Comparison of ENCODE assay signal across 20 cellular contexts in genomic region chrX:10327651-10328050, GRCh38.
DNase-seq lines count a peak whose midpoint lies in the region; ATAC-seq lines count a peak whose summit lies in the region.
"Had no signal": no experiment of that assay in that cellular context is flagged by ENCODE, and none has a peak within 500 bp of the region (broad histone marks: within the 10 kb centered on the region; RNA-seq: fewer than 3 reads in every experiment).

No MANE protein-coding gene starts in this region.

- H3K4me3 ChIP-seq in skeletal muscle cell (ENCODE audit: low read depth, low read length), result no peak overlapping the region
- H3K4me3 ChIP-seq: MG63, spleen, transverse colon had no signal

- DNase-seq in DMS53 (lab: John Stamatoyannopoulos, UW) (peak; percentile 2), DMS53 treated with DMSO at 0.1 percent for 48 hours (lab: John Stamatoyannopoulos, UW; ENCODE audit: unreplicated experiment) (no peak), NCI-H226 (peak; percentile 26), fibroblast of peridontal ligament (ENCODE audit: extremely low read depth) (peak; percentile 5), skeletal muscle cell (ENCODE audit: low read depth) (peak; percentile 1), COR-L47 (lab: John Stamatoyannopoulos, UW) (no peak)
- DNase-seq in activated naive CD4-positive, alpha-beta T cell (lab: John Stamatoyannopoulos, UW), result no peak
- DNase-seq: 8988T; activated CD8-positive, alpha-beta T cell treated with anti-CD3 and anti-CD28 coated beads, Interleukin-2, amount 10 ng/mL, durations not matched to agents 7 days and 5 days; activated naive CD8-positive, alpha-beta T cell treated with anti-CD3 and anti-CD28 coated beads, Interleukin-2, amount 50 U/mL, for 24 hours; caudate nucleus; CD4-positive, alpha-beta memory T cell; left colon; MG63; NCI-H2029; RPMI8226; spleen; transverse colon had no signal

- no peak for ATAC-seq in HG03175 (IDR thresholded peaks at IDR 0.05; ENCODE audit: unreplicated experiment)
- ATAC-seq: activated CD8-positive, alpha-beta T cell treated with anti-CD3 and anti-CD28 coated beads, Interleukin-2, amount 10 ng/mL, durations not matched to agents 7 days and 5 days; activated naive CD8-positive, alpha-beta T cell treated with anti-CD3 and anti-CD28 coated beads, Interleukin-2, amount 50 U/mL, for 24 hours; left colon; stimulated activated memory B cell treated with anti-CD40 and anti-IgM and Interleukin-4, amounts not matched to agents 10 μg/mL and 1 μg/mL and 100 μg/mL, for 72 hours had no signal

Comparison
In these comparisons a context has a peak if more than half of its experiments do, and no peak if none do; other contexts are left out.
1. DNase-seq: peak in DMS53 (single experiment), NCI-H226 (single experiment), fibroblast of peridontal ligament (single experiment) and skeletal muscle cell (single experiment); none in DMS53 treated with DMSO at 0.1 percent for 48 hours (single experiment), COR-L47 (single experiment) and activated naive CD4-positive, alpha-beta T cell (0 of 4).